ENCODE assay signal across 8 cellular contexts in genomic region chr14:68140111-68140741, GRCh38.
A peak's percentile ranks its signal among the peaks of the same experiment; 100 is the strongest.
DNase-seq lines count a peak whose midpoint lies in the region; ATAC-seq and TF ChIP-seq lines count a peak whose summit lies in the region.

No MANE protein-coding gene starts in this region.

- H3K27me3 ChIP-seq in ACC112 (ENCODE audit: insufficient read depth, low read length), result no peaks in the 10 kb centered on the region
- H3K27me3 ChIP-seq in Loucy (ENCODE audit: insufficient read depth, low read length, poor library complexity, severe bottlenecking), result no peaks in the 10 kb centered on the region
- no peaks in the 10 kb centered on the region for H3K27me3 ChIP-seq in breast epithelium
- H3K27me3 ChIP-seq in left lung, result no peaks in the 10 kb centered on the region

- peak overlapping the region; percentile 16 for H3K4me2 ChIP-seq in Loucy (ENCODE audit: low read depth, low read length, poor library complexity, severe bottlenecking)

- H3K9me3 ChIP-seq in Loucy (ENCODE audit: insufficient read depth, low read depth, low read length) (no peaks in the 10 kb centered on the region), breast epithelium (no peaks in the 10 kb centered on the region), left lung (no peaks in the 10 kb centered on the region)

- H3K4me1 ChIP-seq in ACC112 (ENCODE audit: control insufficient read depth, insufficient read depth, low read length, unreplicated experiment) (peaks cover 71% of the 10 kb centered on the region), Loucy (ENCODE audit: insufficient read depth, low read length, poor library complexity, severe bottlenecking) (peaks cover 75% of the 10 kb centered on the region), breast epithelium (peaks cover 4 to 19% of the 10 kb centered on the region in 2 donors), left lung (peaks cover 31 to 37% of the 10 kb centered on the region in 2 donors)

- H3K9ac ChIP-seq in Loucy (ENCODE audit: low read depth, low read length, poor library complexity, severe bottlenecking), result peak overlapping the region; percentile 28

- DNase-seq in breast epithelium (ENCODE audit: low spot score in 2 of 2) (peak in 1 of 2 donors; percentile 77), left lung (no peak), ureter (ENCODE audit: low spot score) (peak; percentile 65), GM20000 (ENCODE audit: low spot score) (no peak)

- intact Hi-C loops in breast epithelium (cut with DNase I; ENCODE audit: low total_unique reads) (loop anchor here (10.0 kb wide), 1 partner anchor 835 kb away; the partner anchor contains the start of gene ACTN1), left lung (cut with DNase I) (no loop called here)

- H2AFZ ChIP-seq in ACC112 (ENCODE audit: low read length, unreplicated experiment), result no peak overlapping the region
- no peak overlapping the region for H2AFZ ChIP-seq in Loucy (ENCODE audit: low read length)

- TF ChIP-seq CTCF in Loucy (conservative IDR thresholded peaks at IDR 0.05; ENCODE audit: low read length) (no peak), breast epithelium (IDR thresholded peaks at IDR 0.05) (peak in 1 of 3 donors; percentile 12), left lung (IDR thresholded peaks at IDR 0.05) (no peak), GM20000 (IDR thresholded peaks at IDR 0.05; ENCODE audit: extremely low read depth, missing control alignments) (no peak)

- no peaks in the 10 kb centered on the region for H3K9me2 ChIP-seq in Loucy (replicated peaks; ENCODE audit: low read depth, low read length)

- TF ChIP-seq POLR2A in breast epithelium (IDR thresholded peaks at IDR 0.05), result no peak

- H3K27ac ChIP-seq in ACC112 (ENCODE audit: low read depth, low read length), result peak overlapping the region; percentile 99
- peak overlapping the region; percentile 89 to 92 for H3K27ac ChIP-seq in breast epithelium
- peak overlapping the region; percentile 68 to 76 for H3K27ac ChIP-seq in left lung

- ATAC-seq in left lung (peak; percentile 63), HG03442 (IDR thresholded peaks at IDR 0.05; ENCODE audit: unreplicated experiment) (no peak), HG02852 (IDR thresholded peaks at IDR 0.05; ENCODE audit: unreplicated experiment) (no peak)

- H3K4me3 ChIP-seq in ACC112 (ENCODE audit: low read depth, low read length) (peak overlapping the region; percentile 14; the same call in 1 of the 2 replicates), Loucy (ENCODE audit: low read length, poor library complexity, severe bottlenecking) (no peak overlapping the region), breast epithelium (no peak overlapping the region), left lung (no peak overlapping the region)

- H3F3A ChIP-seq in Loucy (ENCODE audit: low read depth), result peaks cover 11% of the 10 kb centered on the region; the same call in 1 of the 2 replicates

- H3K79me2 ChIP-seq in ACC112 (ENCODE audit: control insufficient read depth, insufficient read depth, low read length, unreplicated experiment) (no peaks in the 10 kb centered on the region), Loucy (ENCODE audit: insufficient read depth, low read length) (no peaks in the 10 kb centered on the region)

- H4K20me1 ChIP-seq in Loucy (ENCODE audit: insufficient read depth, low read length, poor library complexity, severe bottlenecking), result no peaks in the 10 kb centered on the region

- H3K36me3 ChIP-seq in ACC112 (ENCODE audit: insufficient read depth, low read length) (no peaks in the 10 kb centered on the region), Loucy (ENCODE audit: insufficient read depth, low read length) (no peaks in the 10 kb centered on the region), breast epithelium (no peaks in the 10 kb centered on the region), left lung (no peaks in the 10 kb centered on the region)
